In the genomic region with DNA sequence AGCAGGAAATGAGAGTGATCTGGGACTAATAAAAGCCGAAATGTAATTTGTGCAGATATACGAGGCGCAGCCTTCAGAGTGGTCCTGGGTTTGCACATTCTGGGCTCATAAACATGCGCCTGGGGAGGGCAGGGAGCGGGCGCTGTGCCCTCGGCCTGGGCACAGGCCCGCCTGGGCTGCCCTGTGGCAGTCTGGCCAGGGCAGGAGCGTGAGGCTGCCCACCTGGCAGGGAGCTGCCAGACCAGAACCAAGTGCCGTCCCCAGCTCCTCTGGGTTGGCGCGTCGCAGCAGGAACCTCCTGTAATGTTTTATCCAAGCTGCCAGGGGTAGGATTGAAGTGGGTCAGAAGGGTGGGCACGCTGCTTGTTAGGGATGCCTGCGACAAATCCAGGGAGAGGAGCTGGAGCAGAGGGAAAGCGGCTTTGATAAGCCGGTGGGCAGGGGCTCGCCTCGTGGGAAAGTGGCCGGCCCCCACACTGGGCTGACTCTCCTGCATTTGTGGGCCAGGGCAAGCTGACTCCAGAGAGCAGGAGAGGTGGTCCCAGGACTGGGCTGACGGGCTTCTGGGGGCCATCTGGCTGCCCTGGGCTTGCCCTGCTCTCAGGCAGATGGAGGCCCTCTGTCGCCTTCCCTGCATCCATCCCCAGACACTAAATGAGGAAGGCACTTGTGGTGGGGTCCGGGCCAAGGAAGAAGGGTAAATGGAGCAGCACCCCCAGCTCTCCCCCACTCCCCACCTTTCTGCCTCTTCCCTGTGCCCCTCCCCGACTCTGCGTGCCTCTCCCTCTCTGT, we compare ENCODE assay signal across 19 cellular contexts. TPM values are rescaled to one million over a fixed set of nuclear protein-coding genes. Genes with fewer than 3 reads are reported as not detected.
A peak's percentile ranks its signal among the peaks of the same experiment; 100 is the strongest.
DNase-seq lines count a peak whose midpoint lies in the region; ATAC-seq and TF ChIP-seq lines count a peak whose summit lies in the region.
"Had no signal": no experiment of that assay in that cellular context is flagged by ENCODE, and none has a peak within 500 bp of the region (broad histone marks: within the 10 kb centered on the region; RNA-seq: fewer than 3 reads in every experiment).

No MANE protein-coding gene starts in this region.

- H3K27me3 ChIP-seq in CD4-positive, alpha-beta T cell (ENCODE audit: control insufficient read depth, insufficient read depth, low read length) = no peaks in the 10 kb centered on the region
- H3K27me3 ChIP-seq in neural cell (ENCODE audit: insufficient read depth, low read depth, low read length) = no peaks in the 10 kb centered on the region
- H3K27me3 ChIP-seq: body of pancreas, MG63 had no signal

- in situ Hi-C loops in GM13976 (cut with MboI; ENCODE audit: low sequenced_read_pairs, unreplicated experiment) = no loop called here

- H3K36me3 Mint-ChIP-seq in CD4-positive, alpha-beta T cell (ENCODE audit: low read depth) = no peaks in the 10 kb centered on the region

- H3K27ac ChIP-seq in CD4-positive, alpha-beta T cell (ENCODE audit: low read depth, low read length) = peak overlapping the region; percentile 58
- peak overlapping the region; percentile 77 for H3K27ac ChIP-seq in cingulate gyrus (ENCODE audit: low read depth, low read length)
- H3K27ac ChIP-seq in neural cell (ENCODE audit: low read length) = peak overlapping the region; percentile 87

- peak overlapping the region; percentile 68 for H3K9ac ChIP-seq in neural cell (ENCODE audit: low read length)

- CTCF ChIA-PET in CD4-positive, alpha-beta T cell (lab: Charles Lee) = no interaction called here

- no peak overlapping the region for H3K4me2 ChIP-seq in neural cell (ENCODE audit: low read length)

- no peaks in the 10 kb centered on the region for H4K20me1 ChIP-seq in neural cell (ENCODE audit: insufficient read depth)

- POLR2A ChIA-PET in CD4-positive, alpha-beta T cell (lab: Charles Lee) = no interaction called here

- no peaks in the 10 kb centered on the region for H3K9me3 Mint-ChIP-seq in CD4-positive, alpha-beta T cell

- no peak overlapping the region for H3K4me3 Mint-ChIP-seq in CD4-positive, alpha-beta T cell
- H3K4me3 Mint-ChIP-seq: activated CD4-positive, alpha-beta T cell treated with anti-CD3 and anti-CD28 coated beads for 36 hours; B cell had no signal

- H3K27me3 Mint-ChIP-seq in CD4-positive, alpha-beta T cell = no peaks in the 10 kb centered on the region
- H3K27me3 Mint-ChIP-seq: activated CD4-positive, alpha-beta T cell treated with anti-CD3 and anti-CD28 coated beads for 36 hours; B cell had no signal

- H3K9me3 ChIP-seq in CD4-positive, alpha-beta T cell (ENCODE audit: control insufficient read depth, low read length) = no peaks in the 10 kb centered on the region
- no peaks in the 10 kb centered on the region for H3K9me3 ChIP-seq in neural cell (ENCODE audit: low read length)
- H3K9me3 ChIP-seq: body of pancreas, MG63 had no signal

- TF ChIP-seq EP300 in neural cell (conservative IDR thresholded peaks at IDR 0.05; ENCODE audit: poor library complexity, severe bottlenecking) = no peak

- ATAC-seq in CD4-positive, alpha-beta T cell (ENCODE audit: poor library complexity) = no peak
- ATAC-seq: activated CD4-positive, alpha-beta T cell treated with anti-CD3 and anti-CD28 coated beads for 36 hours; body of pancreas had no signal

- no peaks in the 10 kb centered on the region for H3F3A ChIP-seq in neural cell (ENCODE audit: insufficient read depth, low read length, poor library complexity, severe bottlenecking)

- peak overlapping the region; percentile 61 for H3K4me3 ChIP-seq in neural cell (ENCODE audit: low read length)
- H3K4me3 ChIP-seq: body of pancreas, MG63 had no signal

- peak overlapping the region; percentile 49 for H3K27ac Mint-ChIP-seq in CD4-positive, alpha-beta T cell
- H3K27ac Mint-ChIP-seq: activated CD4-positive, alpha-beta T cell treated with anti-CD3 and anti-CD28 coated beads for 36 hours; B cell had no signal

- no peaks in the 10 kb centered on the region for H3K9me2 ChIP-seq in neural cell (ENCODE audit: insufficient read depth, low read length)

- intact Hi-C loops in CD4-positive, alpha-beta T cell (cut with DNase I, micrococcal nuclease) = loop anchor here (5.0 kb wide), 3 partner anchors 34 to 109 kb away; partner anchors contain the start of gene RAI1 (in 1 of the 2)

- no peak for TF ChIP-seq RAD21 in neural cell (conservative IDR thresholded peaks at IDR 0.05)

- DNase-seq in CD4-positive, alpha-beta T cell = no peak
- DNase-seq in NCI-H1092 treated with DMSO at 0.1 percent for 48 hours (lab: John Stamatoyannopoulos, UW) (peak; percentile 58), DMS53 treated with DMSO at 0.1 percent for 48 hours (lab: John Stamatoyannopoulos, UW; ENCODE audit: unreplicated experiment) (no peak), GM13976 (ENCODE audit: low spot score) (no peak), NCI-H345 treated with DMSO at 0.1 percent for 48 hours (lab: John Stamatoyannopoulos, UW; ENCODE audit: unreplicated experiment) (no peak), hippocampal formation (lab: John Stamatoyannopoulos, UW) (no peak)
- DNase-seq: activated CD4-positive, alpha-beta T cell treated with anti-CD3 and anti-CD28 coated beads for 36 hours; activated CD8-positive, alpha-beta memory T cell treated with anti-CD3 and anti-CD28 coated beads, Interleukin-2, amount 50 U/mL, for 4 hours; activated naive CD4-positive, alpha-beta T cell treated with Interleukin-2 at 50 U/mL for 16 hours; body of pancreas; H7; hypothalamus; MG63; NCI-H2029 treated with DMSO at 0.1 percent for 48 hours; Right ventricle myocardium superior; stimulated activated CD4-positive, alpha-beta T cell treated with anti-CD3 and anti-CD28 coated beads, Interleukin-15, amount 100 ng/mL, for 24 hours had no signal

- TF ChIP-seq CTCF in CD4-positive, alpha-beta T cell (IDR thresholded peaks at IDR 0.05) = no peak
- TF ChIP-seq CTCF in neural cell (IDR thresholded peaks at IDR 0.05; ENCODE audit: poor library complexity, severe bottlenecking) (no peak), GM13976 (IDR thresholded peaks at IDR 0.05; ENCODE audit: borderline replicate concordance, control extremely low read depth, extremely low read depth, insufficient read depth, missing control alignments) (no peak)

- H3K79me2 ChIP-seq in neural cell (replicated peaks; ENCODE audit: insufficient read depth, low read length) = peaks cover 65% of the 10 kb centered on the region

- peaks cover 6% of the 10 kb centered on the region for H3K36me3 ChIP-seq in neural cell (ENCODE audit: insufficient read depth, low read length)
- H3K36me3 ChIP-seq: MG63 had no signal

- no peak overlapping the region for H2AFZ ChIP-seq in neural cell (ENCODE audit: low read depth, low read length)

- peaks cover 25% of the 10 kb centered on the region for H3K4me1 Mint-ChIP-seq in CD4-positive, alpha-beta T cell (ENCODE audit: low read depth)

TF ChIP-seq in neural cell, 6 proteins besides CTCF, POLR2A, EP300 and RAD21:
- no peak for TF ChIP-seq SMC3 (conservative IDR thresholded peaks at IDR 0.05; ENCODE audit: poor library complexity)
- TF ChIP-seq EZH2 (IDR thresholded peaks at IDR 0.05; ENCODE audit: borderline replicate concordance, insufficient read depth, low read length, poor library complexity, severe bottlenecking) = no peak
- no peak for TF ChIP-seq MXI1 (conservative IDR thresholded peaks at IDR 0.05; ENCODE audit: poor library complexity, severe bottlenecking)
- TF ChIP-seq TAF1 (IDR thresholded peaks at IDR 0.05; ENCODE audit: low read depth) = no peak
- no peak for TF ChIP-seq REST (IDR thresholded peaks at IDR 0.05; ENCODE audit: borderline replicate concordance)
- TF ChIP-seq POLR2AphosphoS5 (IDR thresholded peaks at IDR 0.05) = no peak
TF ChIP-seq in neural cell: peak in this region for 0.

RNA-seq across cellular contexts. Expression of gene SREBF1, which starts 45.9 kb away (rescaled TPM):
- 100 to 1,000 TPM; 249 to 264 TPM for total RNA-seq in CD4-positive, alpha-beta T cell
- 22.5 and 25.9 TPM in 2 replicates for polyA plus RNA-seq in neural cell
- 11.7 and 20.0 TPM in 2 replicates for polyA minus RNA-seq in neural cell
